1 cellular context compared by ENCODE assay signal in the genomic region with DNA sequence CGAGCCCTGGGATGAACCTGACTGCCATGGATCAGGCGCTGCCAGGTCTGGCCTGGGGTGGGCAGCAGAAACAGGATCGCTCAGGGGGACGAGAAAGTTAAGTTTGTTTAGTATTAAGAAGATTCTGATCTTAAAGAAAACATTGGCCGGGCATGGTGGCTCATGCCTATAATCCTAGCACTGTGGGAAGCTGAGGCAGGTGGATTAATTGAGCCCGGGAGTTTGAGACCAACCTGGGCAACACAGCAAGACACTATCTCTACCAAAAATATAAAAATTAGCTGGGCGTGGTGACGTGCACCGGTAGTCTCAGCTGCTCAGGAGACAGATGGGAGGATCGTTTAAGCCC.
TF ChIP-seq lines count a peak whose summit lies in the region.

No MANE protein-coding gene starts in this region.

TF ChIP-seq in HEK293, 187 proteins besides CTCF, POLR2A, EP300 and RAD21 (continued from another document):
- TF ChIP-seq ZBTB17 (tag by site-specific recombination; IDR thresholded peaks at IDR 0.05) (peak; percentile 36; the same call in 1 of the 2 replicates), KLF10 (tag by site-specific recombination; IDR thresholded peaks at IDR 0.05) (no peak), HOXA7 (CRISPR knock-in tag; IDR thresholded peaks at IDR 0.05; ENCODE audit: borderline replicate concordance) (no peak), ZNF157 (tag by site-specific recombination; IDR thresholded peaks at IDR 0.05) (no peak), WT1 (tag by site-specific recombination; IDR thresholded peaks at IDR 0.05) (0 out of 2 replicates have a peak, but pooled peaks have one; percentile 15), ZFP37 (tag by site-specific recombination; IDR thresholded peaks at IDR 0.05) (no peak), MZF1 (tag by site-specific recombination; IDR thresholded peaks at IDR 0.05; ENCODE audit: borderline replicate concordance) (no peak), ZNF324 (tag by site-specific recombination; IDR thresholded peaks at IDR 0.05) (no peak), ZBTB20 (tag by site-specific recombination; IDR thresholded peaks at IDR 0.05) (peak; percentile 70), ZNF510 (tag by site-specific recombination; IDR thresholded peaks at IDR 0.05; ENCODE audit: insufficient replicate concordance) (no peak), KLF9 (tag by site-specific recombination; IDR thresholded peaks at IDR 0.05; ENCODE audit: low read depth) (no peak), ZNF140 (tag by site-specific recombination; IDR thresholded peaks at IDR 0.05) (no peak), ZNF214 (tag by site-specific recombination; IDR thresholded peaks at IDR 0.05; ENCODE audit: borderline replicate concordance) (no peak), ZNF354C (tag by site-specific recombination; IDR thresholded peaks at IDR 0.05; ENCODE audit: borderline replicate concordance, low read depth) (no peak)
- TF ChIP-seq, protein P1, sequence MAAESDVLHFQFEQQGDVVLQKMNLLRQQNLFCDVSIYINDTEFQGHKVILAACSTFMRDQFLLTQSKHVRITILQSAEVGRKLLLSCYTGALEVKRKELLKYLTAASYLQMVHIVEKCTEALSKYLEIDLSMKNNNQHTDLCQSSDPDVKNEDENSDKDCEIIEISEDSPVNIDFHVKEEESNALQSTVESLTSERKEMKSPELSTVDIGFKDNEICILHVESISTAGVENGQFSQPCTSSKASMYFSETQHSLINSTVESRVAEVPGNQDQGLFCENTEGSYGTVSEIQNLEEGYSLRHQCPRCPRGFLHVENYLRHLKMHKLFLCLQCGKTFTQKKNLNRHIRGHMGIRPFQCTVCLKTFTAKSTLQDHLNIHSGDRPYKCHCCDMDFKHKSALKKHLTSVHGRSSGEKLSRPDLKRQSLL (tag by site-specific recombination; IDR thresholded peaks at IDR 0.05), result no peak
- TF ChIP-seq, protein P2, sequence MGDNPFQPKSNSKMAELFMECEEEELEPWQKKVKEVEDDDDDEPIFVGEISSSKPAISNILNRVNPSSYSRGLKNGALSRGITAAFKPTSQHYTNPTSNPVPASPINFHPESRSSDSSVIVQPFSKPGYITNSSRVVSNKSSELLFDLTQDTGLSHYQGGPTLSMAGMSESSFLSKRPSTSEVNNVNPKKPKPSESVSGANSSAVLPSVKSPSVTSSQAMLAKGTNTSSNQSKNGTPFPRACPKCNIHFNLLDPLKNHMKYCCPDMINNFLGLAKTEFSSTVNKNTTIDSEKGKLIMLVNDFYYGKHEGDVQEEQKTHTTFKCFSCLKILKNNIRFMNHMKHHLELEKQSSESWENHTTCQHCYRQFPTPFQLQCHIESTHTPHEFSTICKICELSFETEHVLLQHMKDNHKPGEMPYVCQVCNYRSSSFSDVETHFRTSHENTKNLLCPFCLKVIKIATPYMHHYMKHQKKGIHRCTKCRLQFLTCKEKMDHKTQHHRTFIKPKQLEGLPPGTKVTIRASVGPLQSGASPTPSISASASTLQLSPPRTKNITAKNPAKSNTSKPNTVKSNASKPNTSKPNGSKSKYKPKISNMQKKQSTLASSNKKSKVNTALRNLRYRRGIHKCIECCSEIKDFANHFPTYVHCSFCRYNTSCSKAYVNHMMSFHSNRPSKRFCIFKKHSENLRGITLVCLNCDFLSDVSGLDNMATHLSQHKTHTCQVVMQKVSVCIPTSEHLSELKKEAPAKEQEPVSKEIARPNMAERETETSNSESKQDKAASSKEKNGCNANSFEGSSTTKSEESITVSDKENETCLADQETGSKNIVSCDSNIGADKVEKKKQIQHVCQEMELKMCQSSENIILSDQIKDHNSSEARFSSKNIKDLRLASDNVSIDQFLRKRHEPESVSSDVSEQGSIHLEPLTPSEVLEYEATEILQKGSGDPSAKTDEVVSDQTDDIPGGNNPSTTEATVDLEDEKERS (tag by site-specific recombination; IDR thresholded peaks at IDR 0.05), result no peak
- TF ChIP-seq, protein P3, sequence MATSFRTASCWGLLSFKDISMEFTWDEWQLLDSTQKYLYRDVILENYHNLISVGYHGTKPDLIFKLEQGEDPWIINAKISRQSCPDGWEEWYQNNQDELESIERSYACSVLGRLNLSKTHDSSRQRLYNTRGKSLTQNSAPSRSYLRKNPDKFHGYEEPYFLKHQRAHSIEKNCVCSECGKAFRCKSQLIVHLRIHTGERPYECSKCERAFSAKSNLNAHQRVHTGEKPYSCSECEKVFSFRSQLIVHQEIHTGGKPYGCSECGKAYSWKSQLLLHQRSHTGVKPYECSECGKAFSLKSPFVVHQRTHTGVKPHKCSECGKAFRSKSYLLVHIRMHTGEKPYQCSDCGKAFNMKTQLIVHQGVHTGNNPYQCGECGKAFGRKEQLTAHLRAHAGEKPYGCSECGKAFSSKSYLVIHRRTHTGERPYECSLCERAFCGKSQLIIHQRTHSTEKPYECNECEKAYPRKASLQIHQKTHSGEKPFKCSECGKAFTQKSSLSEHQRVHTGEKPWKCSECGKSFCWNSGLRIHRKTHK (tag by site-specific recombination; IDR thresholded peaks at IDR 0.05), result no peak
- TF ChIP-seq, protein P4, sequence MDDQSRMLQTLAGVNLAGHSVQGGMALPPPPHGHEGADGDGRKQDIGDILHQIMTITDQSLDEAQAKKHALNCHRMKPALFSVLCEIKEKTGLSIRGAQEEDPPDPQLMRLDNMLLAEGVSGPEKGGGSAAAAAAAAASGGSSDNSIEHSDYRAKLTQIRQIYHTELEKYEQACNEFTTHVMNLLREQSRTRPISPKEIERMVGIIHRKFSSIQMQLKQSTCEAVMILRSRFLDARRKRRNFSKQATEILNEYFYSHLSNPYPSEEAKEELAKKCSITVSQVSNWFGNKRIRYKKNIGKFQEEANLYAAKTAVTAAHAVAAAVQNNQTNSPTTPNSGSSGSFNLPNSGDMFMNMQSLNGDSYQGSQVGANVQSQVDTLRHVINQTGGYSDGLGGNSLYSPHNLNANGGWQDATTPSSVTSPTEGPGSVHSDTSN (CRISPR knock-in tag; IDR thresholded peaks at IDR 0.05), result no peak
